8 cellular contexts compared by ENCODE assay signal in genomic region chr14:54676822-54677708, GRCh38.
DNase-seq lines count a peak whose midpoint lies in the region; ATAC-seq and TF ChIP-seq lines count a peak whose summit lies in the region.

No MANE protein-coding gene starts in this region.

- no peaks in the 10 kb centered on the region for H3K79me2 ChIP-seq in MM.1S (ENCODE audit: low read length)

- no peaks in the 10 kb centered on the region for H3K9me3 ChIP-seq in HEK293 (ENCODE audit: control insufficient read depth, insufficient read depth, low read depth, low read length)
- H3K9me3 ChIP-seq in body of pancreas, result no peaks in the 10 kb centered on the region
- H3K9me3 ChIP-seq in iPS-18a (ENCODE audit: control insufficient read depth, low read depth, low read length), result no peaks in the 10 kb centered on the region
- no peaks in the 10 kb centered on the region for H3K9me3 ChIP-seq in MM.1S (replicated peaks; ENCODE audit: insufficient read depth, low read length)

- TF ChIP-seq CTCF in HEK293 (tag by site-specific recombination; IDR thresholded peaks at IDR 0.05) (no peak), body of pancreas (IDR thresholded peaks at IDR 0.05) (no peak), MM.1S (IDR thresholded peaks at IDR 0.05; ENCODE audit: low read length) (no peak)

- no peak overlapping the region for H2AFZ ChIP-seq in MM.1S (ENCODE audit: low read length)

- no peaks in the 10 kb centered on the region for H4K20me1 ChIP-seq in MM.1S (ENCODE audit: insufficient read depth, low read length)

- H3K9me2 ChIP-seq in MM.1S (replicated peaks; ENCODE audit: insufficient read depth, low read length), result no peaks in the 10 kb centered on the region

- H3F3A ChIP-seq in MM.1S (ENCODE audit: insufficient read depth, low read length), result peaks cover 4% of the 10 kb centered on the region; the same call in 1 of the 2 replicates

- TF ChIP-seq POLR2A in body of pancreas (IDR thresholded peaks at IDR 0.05), result no peak

- H3K36me3 ChIP-seq in HEK293 (ENCODE audit: control insufficient read depth in 2 of 2, insufficient read depth in 1 of 2, low read length in 2 of 2) (no peaks in the 10 kb centered on the region), body of pancreas (replicated peaks in 1 of 2; ENCODE audit: insufficient read depth in 1 of 2, low read depth in 2 of 2) (no peaks in the 10 kb centered on the region), iPS-18a (ENCODE audit: control insufficient read depth, low read depth, low read length) (no peaks in the 10 kb centered on the region), MM.1S (replicated peaks; ENCODE audit: insufficient read depth, low read length) (no peaks in the 10 kb centered on the region)

- peak in 1 of 4 donors; percentile 32 for DNase-seq in body of pancreas
- no peak for DNase-seq in MM.1S
- DNase-seq in SKM-1 (lab: John Stamatoyannopoulos, UW; ENCODE audit: unreplicated experiment), result no peak
- DNase-seq in SIG-M5 (lab: John Stamatoyannopoulos, UW), result no peak

- no peak overlapping the region for H3K4me3 ChIP-seq in HEK293 (ENCODE audit: low read depth, low read length)
- no peak overlapping the region for H3K4me3 ChIP-seq in body of pancreas
- H3K4me3 ChIP-seq in iPS-18a (ENCODE audit: low read length), result peak overlapping the region; percentile 37
- no peak overlapping the region for H3K4me3 ChIP-seq in skin epidermis
- H3K4me3 ChIP-seq in MM.1S (ENCODE audit: low read length), result no peak overlapping the region

- H3K27me3 ChIP-seq in body of pancreas (no peaks in the 10 kb centered on the region), iPS-18a (ENCODE audit: control insufficient read depth, insufficient read depth, low read length) (no peaks in the 10 kb centered on the region), MM.1S (replicated peaks; ENCODE audit: insufficient read depth, low read length) (no peaks in the 10 kb centered on the region)

- CTCF ChIA-PET in HEK293 (lab: Yijun Ruan, JAX), result interaction anchor here (1.0 kb wide), 2 partner anchors 9 to 13 kb away, joined by 3 to 4 read pairs; no protein-coding TSS in a partner anchor

- ATAC-seq in body of pancreas, result peak; percentile 66
- no peak for ATAC-seq in HG03469 (IDR thresholded peaks at IDR 0.05; ENCODE audit: unreplicated experiment)

- H3K9ac ChIP-seq in iPS-18a (ENCODE audit: low read length) (peak overlapping the region; percentile 33), MM.1S (ENCODE audit: low read length) (no peak overlapping the region)

- H3K4me2 ChIP-seq in MM.1S (ENCODE audit: low read depth, low read length), result no peak overlapping the region

- POLR2A ChIA-PET in HEK293 (lab: Yijun Ruan, JAX), result no interaction called here

- H3K27ac ChIP-seq in HEK293 (ENCODE audit: extremely low read depth, low read depth, low read length), result no peak overlapping the region
- H3K27ac ChIP-seq in body of pancreas, result no peak overlapping the region
- H3K27ac ChIP-seq in iPS-18a (ENCODE audit: low read length), result peak overlapping the region; percentile 85
- peak overlapping the region in 14 of 21 experiments; percentile 25 to 85 (median 68) for H3K27ac ChIP-seq in skin epidermis
- H3K27ac ChIP-seq in MM.1S (ENCODE audit: low read length), result no peak overlapping the region

- intact Hi-C loops in body of pancreas (cut with DNase I), result no loop called here

- H3K4me1 ChIP-seq in HEK293 (ENCODE audit: control insufficient read depth, insufficient read depth, low read length), result peaks cover 26% of the 10 kb centered on the region
- H3K4me1 ChIP-seq in body of pancreas, result no peaks in the 10 kb centered on the region
- H3K4me1 ChIP-seq in iPS-18a (ENCODE audit: control insufficient read depth, low read depth, low read length), result peaks cover 37% of the 10 kb centered on the region
- peaks cover 20% of the 10 kb centered on the region for H3K4me1 ChIP-seq in MM.1S (ENCODE audit: low read length)

- WGBS in body of pancreas, 2 donors, result 55 to 56% methylated on average over 11 of the region's 11 CpGs

TF ChIP-seq in HEK293, 187 proteins besides CTCF, POLR2A, EP300 and RAD21:
- TF ChIP-seq PRDM1 (tag by site-specific recombination; IDR thresholded peaks at IDR 0.05), result peak; percentile 82
- 0 out of 2 replicates have a peak, but pooled peaks have one; percentile 18 for TF ChIP-seq PRDM6 (tag by site-specific recombination; IDR thresholded peaks at IDR 0.05)
- TF ChIP-seq KLF7 (tag by site-specific recombination; IDR thresholded peaks at IDR 0.05; ENCODE audit: borderline replicate concordance), result no peak
- TF ChIP-seq GFI1B (tag by site-specific recombination; IDR thresholded peaks at IDR 0.05), result peak; percentile 90
- peak; percentile 56; the same call in 1 of the 2 replicates for TF ChIP-seq ZNF600 (tag by site-specific recombination; IDR thresholded peaks at IDR 0.05)
- peak; percentile 63; the same call in 1 of the 2 replicates for TF ChIP-seq ZNF660 (tag by site-specific recombination; IDR thresholded peaks at IDR 0.05)
- TF ChIP-seq PRDM10 (tag by site-specific recombination; IDR thresholded peaks at IDR 0.05), result peak; percentile 47
- no peak for TF ChIP-seq PBX3 (CRISPR knock-in tag; IDR thresholded peaks at IDR 0.05)
TF ChIP-seq in HEK293: peak in this region for 6.

Comparison
In these comparisons a context has a peak if more than half of its experiments do, and no peak if none do; other contexts are left out.
1. H3K27ac ChIP-seq: peak in iPS-18a (single experiment) and skin epidermis (14 of 21); none in HEK293 (single experiment), body of pancreas (0 of 4) and MM.1S (single experiment).